In the genomic region with DNA sequence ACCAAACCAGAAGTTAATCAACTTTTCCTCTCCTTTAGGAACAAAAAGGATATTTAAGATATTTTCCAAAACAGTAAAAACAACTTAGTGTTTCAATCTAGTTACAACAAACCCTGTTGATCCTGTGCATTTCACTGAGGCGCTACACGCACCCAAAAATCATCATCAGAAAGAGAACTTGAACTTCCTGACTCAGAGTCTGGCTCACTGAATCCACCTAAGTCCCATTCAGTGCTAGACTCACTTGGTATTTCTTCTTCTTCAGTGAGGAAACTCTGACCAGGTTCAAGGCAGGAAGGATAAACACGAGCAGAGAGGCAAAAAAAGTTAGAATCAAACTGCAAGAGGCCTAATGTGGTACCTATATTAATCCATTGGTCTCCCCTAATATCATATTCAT, we compare ENCODE assay signal across 1 cellular context.
TF ChIP-seq lines count a peak whose summit lies in the region.

No MANE protein-coding gene starts in this region.

TF ChIP-seq in IMR-90, 13 proteins besides CTCF, POLR2A, EP300 and RAD21 (continued from another document):
- TF ChIP-seq, protein P1, sequence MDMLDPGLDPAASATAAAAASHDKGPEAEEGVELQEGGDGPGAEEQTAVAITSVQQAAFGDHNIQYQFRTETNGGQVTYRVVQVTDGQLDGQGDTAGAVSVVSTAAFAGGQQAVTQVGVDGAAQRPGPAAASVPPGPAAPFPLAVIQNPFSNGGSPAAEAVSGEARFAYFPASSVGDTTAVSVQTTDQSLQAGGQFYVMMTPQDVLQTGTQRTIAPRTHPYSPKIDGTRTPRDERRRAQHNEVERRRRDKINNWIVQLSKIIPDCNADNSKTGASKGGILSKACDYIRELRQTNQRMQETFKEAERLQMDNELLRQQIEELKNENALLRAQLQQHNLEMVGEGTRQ (IDR thresholded peaks at IDR 0.05; ENCODE audit: low read depth, low read length), result no peak
- TF ChIP-seq, protein P2, sequence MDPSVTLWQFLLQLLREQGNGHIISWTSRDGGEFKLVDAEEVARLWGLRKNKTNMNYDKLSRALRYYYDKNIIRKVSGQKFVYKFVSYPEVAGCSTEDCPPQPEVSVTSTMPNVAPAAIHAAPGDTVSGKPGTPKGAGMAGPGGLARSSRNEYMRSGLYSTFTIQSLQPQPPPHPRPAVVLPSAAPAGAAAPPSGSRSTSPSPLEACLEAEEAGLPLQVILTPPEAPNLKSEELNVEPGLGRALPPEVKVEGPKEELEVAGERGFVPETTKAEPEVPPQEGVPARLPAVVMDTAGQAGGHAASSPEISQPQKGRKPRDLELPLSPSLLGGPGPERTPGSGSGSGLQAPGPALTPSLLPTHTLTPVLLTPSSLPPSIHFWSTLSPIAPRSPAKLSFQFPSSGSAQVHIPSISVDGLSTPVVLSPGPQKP (IDR thresholded peaks at IDR 0.05; ENCODE audit: borderline replicate concordance, low read depth, low read length), result no peak
- TF ChIP-seq CHD1 (IDR thresholded peaks at IDR 0.05; ENCODE audit: low read depth, low read length), result no peak
- TF ChIP-seq RCOR1 (IDR thresholded peaks at IDR 0.05; ENCODE audit: insufficient replicate concordance, low read length), result no peak
- no peak for TF ChIP-seq CEBPB (IDR thresholded peaks at IDR 0.05; ENCODE audit: low read depth, low read length)
- TF ChIP-seq MAZ (IDR thresholded peaks at IDR 0.05; ENCODE audit: borderline replicate concordance, low read depth, low read length), result no peak
- TF ChIP-seq BHLHE40 (IDR thresholded peaks at IDR 0.05; ENCODE audit: low read depth, low read length), result no peak
- no peak for TF ChIP-seq RFX5 (IDR thresholded peaks at IDR 0.05; ENCODE audit: low read depth, low read length)
- TF ChIP-seq FOS (IDR thresholded peaks at IDR 0.05; ENCODE audit: low read depth, low read length), result no peak
- no peak for TF ChIP-seq MAFK (IDR thresholded peaks at IDR 0.05; ENCODE audit: low read depth, low read length)
